Comparison of ENCODE assay signal across 8 cellular contexts in genomic region chr6:111482236-111482958, GRCh38. TPM values are rescaled to one million over a fixed set of nuclear protein-coding genes. Genes with fewer than 3 reads are reported as not detected.
DNase-seq lines count a peak whose midpoint lies in the region; ATAC-seq and TF ChIP-seq lines count a peak whose summit lies in the region.

No MANE protein-coding gene starts in this region.

- H3K9me3 ChIP-seq in mononuclear cell (ENCODE audit: low read depth, low read length): no peaks in the 10 kb centered on the region

- ATAC-seq in HG02798 (IDR thresholded peaks at IDR 0.05; ENCODE audit: poor library complexity, unreplicated experiment): peak; percentile 21

- TF ChIP-seq CTCF in endothelial cell (IDR thresholded peaks at IDR 0.05; ENCODE audit: unreplicated experiment): no peak

- peaks cover 13% of the 10 kb centered on the region for H3K27me3 Mint-ChIP-seq in endothelial cell (ENCODE audit: unreplicated experiment)

- DNase-seq in NCI-H1436 (lab: John Stamatoyannopoulos, UW) (peak; percentile 54), NCI-H1436 treated with DMSO at 0.1 percent for 48 hours (lab: John Stamatoyannopoulos, UW) (no peak), NCI-H226 (peak; percentile 29), endothelial cell (ENCODE audit: low spot score) (peak; percentile 34)
- DNase-seq in activated CD8-positive, alpha-beta memory T cell treated with anti-CD3 and anti-CD28 coated beads for 48 hours (ENCODE audit: low read depth in 2 of 3, low spot score in 2 of 3): peak in 2 of 3 experiments; percentile 23 to 29
- DNase-seq in stimulated activated naive CD4-positive, alpha-beta T cell treated with Interleukin-2 at 50 U/mL for 16 hours (lab: John Stamatoyannopoulos, UW): peak; percentile 60

- peak overlapping the region; percentile 89 for H3K27ac Mint-ChIP-seq in endothelial cell (ENCODE audit: unreplicated experiment)

- no peaks in the 10 kb centered on the region for H3K36me3 Mint-ChIP-seq in endothelial cell (ENCODE audit: low read depth, unreplicated experiment)

- H3K9me3 Mint-ChIP-seq in endothelial cell (ENCODE audit: unreplicated experiment): no peaks in the 10 kb centered on the region

- peaks cover 34% of the 10 kb centered on the region for H3K4me1 ChIP-seq in mononuclear cell (ENCODE audit: insufficient read depth, low read length)

- H3K4me1 Mint-ChIP-seq in endothelial cell (ENCODE audit: unreplicated experiment): peaks cover 34% of the 10 kb centered on the region

- H3K4me3 Mint-ChIP-seq in endothelial cell (ENCODE audit: unreplicated experiment): peak overlapping the region; percentile 98

- no peaks in the 10 kb centered on the region for H3K27me3 ChIP-seq in mononuclear cell (ENCODE audit: insufficient read depth, low read length)

- H3K4me3 ChIP-seq in mononuclear cell (ENCODE audit: low read length): peak overlapping the region; percentile 65

RNA-seq across cellular contexts. Expression of gene REV3L, which starts 0.6 kb away (rescaled TPM):
- total RNA-seq in endothelial cell (ENCODE audit: unreplicated experiment) (19.7 TPM), mononuclear cell (19.9 TPM)
